ENCODE assay signal across 8 cellular contexts in the genomic region with DNA sequence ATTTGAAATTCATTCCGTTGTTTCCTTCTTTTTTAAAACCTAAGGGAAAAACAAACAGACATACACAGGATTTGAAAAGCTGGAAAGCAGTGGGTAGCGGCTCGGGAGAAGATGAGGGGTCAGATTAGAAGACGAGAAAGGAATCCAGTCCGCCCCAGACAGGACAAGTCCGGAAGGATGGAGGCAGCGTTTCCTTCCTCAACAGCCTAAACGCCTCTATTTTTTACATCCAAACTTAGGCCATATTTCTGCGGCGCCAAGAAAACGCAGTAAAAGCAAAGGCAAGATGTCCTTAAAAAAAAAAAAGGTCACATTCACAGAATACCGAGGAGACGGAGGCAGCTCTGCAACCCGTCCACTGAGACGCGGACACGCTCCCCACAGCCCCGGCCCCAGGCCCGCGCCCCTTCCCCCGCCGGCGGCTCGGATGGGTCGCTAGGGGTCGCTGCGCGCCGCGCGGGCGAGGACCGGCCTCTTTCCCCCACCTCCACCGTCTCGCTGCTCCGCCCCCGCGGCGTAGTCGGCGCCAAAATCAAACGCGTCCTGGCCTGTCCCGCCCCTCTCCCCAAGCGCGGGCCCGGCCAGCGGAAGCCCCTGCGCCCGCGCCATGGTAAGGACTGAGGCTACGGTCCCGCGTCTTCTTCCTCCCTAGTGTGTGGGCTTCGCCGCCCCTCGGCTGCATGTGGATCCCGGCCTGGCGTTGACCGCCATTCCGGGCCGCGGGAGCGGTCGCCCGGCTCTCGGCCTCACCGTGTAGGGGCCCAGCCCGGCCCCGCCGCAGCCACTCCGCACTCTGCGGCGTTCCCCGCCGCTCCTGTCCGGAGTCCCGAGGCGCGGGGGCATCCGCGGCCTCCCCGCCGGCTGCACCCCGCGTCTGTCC. TPM values are rescaled to one million over a fixed set of nuclear protein-coding genes. Genes with fewer than 3 reads are reported as not detected.
A peak's percentile ranks its signal among the peaks of the same experiment; 100 is the strongest.
DNase-seq lines count a peak whose midpoint lies in the region; ATAC-seq and TF ChIP-seq lines count a peak whose summit lies in the region.

A gene with protein sequence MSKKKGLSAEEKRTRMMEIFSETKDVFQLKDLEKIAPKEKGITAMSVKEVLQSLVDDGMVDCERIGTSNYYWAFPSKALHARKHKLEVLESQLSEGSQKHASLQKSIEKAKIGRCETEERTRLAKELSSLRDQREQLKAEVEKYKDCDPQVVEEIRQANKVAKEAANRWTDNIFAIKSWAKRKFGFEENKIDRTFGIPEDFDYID (plus strand): TSS at position 558 of the 880 bp plus-strand sequence. CDS start 50 bp downstream, at position 608.

- peak; percentile 72 for ATAC-seq in GM19043 (IDR thresholded peaks at IDR 0.05; ENCODE audit: low read depth, unreplicated experiment)
- ATAC-seq in HG03354 (IDR thresholded peaks at IDR 0.05; ENCODE audit: poor library complexity, severe bottlenecking, unreplicated experiment), result peak; percentile 85

- TF ChIP-seq CTCF in BE2C (IDR thresholded peaks at IDR 0.05; ENCODE audit: low read depth, low read length) (peak; percentile 73), kidney epithelial cell (IDR thresholded peaks at IDR 0.05; ENCODE audit: insufficient read depth, low read length, poor library complexity, severe bottlenecking) (peak; percentile 43)

- H3K4me1 ChIP-seq in BE2C, result peaks cover 10% of the 10 kb centered on the region

- H3K27me3 ChIP-seq in BE2C (no peaks in the 10 kb centered on the region), kidney epithelial cell (ENCODE audit: control insufficient read depth, insufficient read depth, low read length) (no peaks in the 10 kb centered on the region)

- H3K4me3 ChIP-seq in BE2C (ENCODE audit: low read depth, low read length), result peak within 1 kb of the TSS; percentile 89
- peak within 1 kb of the TSS; percentile 73 for H3K4me3 ChIP-seq in kidney epithelial cell (ENCODE audit: low read depth, low read length)

- no peaks in the 10 kb centered on the region for H3K36me3 ChIP-seq in BE2C
- H3K36me3 ChIP-seq in kidney epithelial cell (ENCODE audit: control insufficient read depth, insufficient read depth, low read length), result no peaks in the 10 kb centered on the region

- DNase-seq in BE2C, result peak; percentile 93
- DNase-seq in NCI-H446 treated with DMSO at 0.1 percent for 48 hours (lab: John Stamatoyannopoulos, UW), result peak; percentile 69
- peak; percentile 94 for DNase-seq in activated CD4-positive, CD25-positive, alpha-beta regulatory T cell treated with anti-CD3 and anti-CD28 coated beads, Interleukin-2, amount 50 U/mL, for 72 hours
- peak; percentile 88 for DNase-seq in cerebellum (ENCODE audit: low spot score)
- DNase-seq in kidney epithelial cell (ENCODE audit: low read depth), result no peak
- DNase-seq in stimulated activated CD4-positive, alpha-beta T cell treated with anti-CD3 and anti-CD28 coated beads, Interleukin-15, amount 100 ng/mL, for 48 hours (ENCODE audit: low read depth in 2 of 2), result peak; percentile 86 to 93

- H3K9me3 ChIP-seq in BE2C, result no peaks in the 10 kb centered on the region

RNA-seq across cellular contexts. Expression of the gene that starts here (rescaled TPM):
- 1.6 TPM for polyA plus RNA-seq in BE2C (2012; ENCODE audit: insufficient read depth, insufficient read length, low read depth)
- 5.3 TPM for total RNA-seq in cerebellum
- 2.3 and 4.3 TPM in 2 replicates for total RNA-seq in kidney epithelial cell
